ENCODE assay signal across 30 cellular contexts in the genomic region with DNA sequence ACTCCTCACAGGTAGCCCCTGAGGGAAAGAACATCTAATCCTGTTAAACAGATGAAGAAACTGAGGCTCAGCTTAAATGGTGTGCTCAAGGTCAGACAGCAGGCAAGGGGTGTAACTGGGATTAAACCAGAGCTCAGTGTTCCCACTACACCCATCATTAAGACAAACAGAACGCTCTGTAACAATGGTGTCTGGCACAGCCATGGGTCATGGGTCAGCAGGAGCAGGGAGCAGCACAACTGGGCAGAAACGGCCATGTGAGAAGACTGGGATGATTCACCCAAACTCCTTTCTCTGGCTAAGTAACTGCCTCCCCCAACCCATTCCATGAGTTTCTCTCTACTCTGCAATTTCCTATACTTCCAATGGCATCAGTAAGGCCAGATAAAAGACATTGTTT.
DNase-seq lines count a peak whose midpoint lies in the region; ATAC-seq and TF ChIP-seq lines count a peak whose summit lies in the region.
"Had no signal": no experiment of that assay in that cellular context is flagged by ENCODE, and none has a peak within 500 bp of the region (broad histone marks: within the 10 kb centered on the region; RNA-seq: fewer than 3 reads in every experiment).

No MANE protein-coding gene starts in this region.

- H3K18ac ChIP-seq in IMR-90 (ENCODE audit: low read depth, low read length) (no peak overlapping the region), mesenchymal stem cell (ENCODE audit: low read depth in 1 of 2, low read length in 2 of 2) (peak overlapping the region in 1 of 2 experiments; percentile 58)

- peak overlapping the region; percentile 34; the same call in 1 of the 2 replicates for H2BK20ac ChIP-seq in IMR-90 (ENCODE audit: low read depth, low read length)

- no CpG with 5 or more reads among the region's 2 CpGs for WGBS in IMR-90 (ENCODE audit: extremely low coverage in 2 of 2, insufficient read length in 1 of 2), 2 experiments
- 24% methylated on average over 2 of the region's 2 CpGs for WGBS in mesenchymal stem cell

- no peak for TF ChIP-seq POLR2A in IMR-90 (IDR thresholded peaks at IDR 0.05; ENCODE audit: low read depth, low read length)

- peaks cover 3% of the 10 kb centered on the region for H3K4me1 Mint-ChIP-seq in neural progenitor cell
- no peaks in the 10 kb centered on the region for H3K4me1 Mint-ChIP-seq in CD4-positive, alpha-beta memory T cell
- H3K4me1 Mint-ChIP-seq: activated naive CD4-positive, alpha-beta T cell treated with anti-CD3 and anti-CD28 coated beads, Interleukin-2, amount 50 U/mL, for 24 hours; stimulated activated effector memory CD8-positive, alpha-beta T cell treated with anti-CD3 and anti-CD28 coated beads, Interleukin-12 subunit alpha, Interleukin-12 subunit beta, amount 100 ng/mL, for 72 hours had no signal

- H3K4ac ChIP-seq in IMR-90 (ENCODE audit: low read depth, low read length) (peak overlapping the region; percentile 36; the same call in 1 of the 2 replicates), mesenchymal stem cell (ENCODE audit: low read depth in 1 of 2, low read length in 2 of 2) (no peak overlapping the region)

- peaks cover 6% of the 10 kb centered on the region; the same call in 1 of the 2 replicates for H3K9me1 ChIP-seq in IMR-90 (ENCODE audit: insufficient read depth, low read length)

- H2BK5ac ChIP-seq in IMR-90 (ENCODE audit: low read depth, low read length, poor library complexity, severe bottlenecking) (peak overlapping the region; percentile 37), mesenchymal stem cell (ENCODE audit: low read depth, low read length, poor library complexity, severe bottlenecking) (no peak overlapping the region)

- no peak for TF ChIP-seq CTCF in IMR-90 (conservative IDR thresholded peaks at IDR 0.05; ENCODE audit: low read depth, low read length)
- no peak for TF ChIP-seq CTCF in fibroblast of lung (conservative IDR thresholded peaks at IDR 0.05 in 1 of 2, IDR thresholded peaks at IDR 0.05 in 1 of 2; ENCODE audit: low read depth in 1 of 2, low read length in 2 of 2)
- TF ChIP-seq CTCF in neural progenitor cell (IDR thresholded peaks at IDR 0.05) = no peak

- H3K23ac ChIP-seq in IMR-90 (ENCODE audit: low read depth, low read length) (no peak overlapping the region), mesenchymal stem cell (ENCODE audit: low read length in 2 of 2) (no peak overlapping the region)

- in situ Hi-C loops in IMR-90 (cut with MboI; ENCODE audit: low sequenced_read_pairs) = no loop called here

- H3K27ac ChIP-seq in ACC112 (ENCODE audit: low read depth, low read length) (no peak overlapping the region), IMR-90 (ENCODE audit: insufficient read depth, low read length) (no peak overlapping the region), fibroblast of lung (ENCODE audit: insufficient read depth, low read length) (no peak overlapping the region), mesenchymal stem cell (ENCODE audit: low read length, poor library complexity, severe bottlenecking) (no peak overlapping the region), neural progenitor cell (no peak overlapping the region)
- no peak overlapping the region for H3K27ac ChIP-seq in CD4-positive, alpha-beta memory T cell (ENCODE audit: low read depth, low read length)
- H3K27ac ChIP-seq: BLaER1, hepatocyte, left lung, prostate gland, upper lobe of right lung had no signal

- H3K9ac ChIP-seq in IMR-90 (ENCODE audit: low read depth, low read length) (no peak overlapping the region), fibroblast of lung (ENCODE audit: insufficient read depth, low read length) (no peak overlapping the region), mesenchymal stem cell (ENCODE audit: low read length) (no peak overlapping the region), neural progenitor cell (no peak overlapping the region)
- H3K9ac ChIP-seq: BLaER1 had no signal

- H3K4me3 ChIP-seq in ACC112 (ENCODE audit: low read depth, low read length) (no peak overlapping the region), IMR-90 (ENCODE audit: insufficient read depth, low read depth, low read length) (no peak overlapping the region), fibroblast of lung (replicated peaks in 1 of 4; ENCODE audit: control extremely low read depth in 1 of 4, insufficient read depth in 1 of 4, low read depth in 3 of 4, low read length in 4 of 4) (no peak overlapping the region), mesenchymal stem cell (ENCODE audit: insufficient read depth in 1 of 2, low read depth in 1 of 2, low read length in 2 of 2) (no peak overlapping the region), neural progenitor cell (no peak overlapping the region)
- no peak overlapping the region for H3K4me3 ChIP-seq in CD4-positive, alpha-beta memory T cell (ENCODE audit: low read length in 2 of 2)
- H3K4me3 ChIP-seq: BLaER1, hepatocyte, left lung, prostate gland, smooth muscle cell, upper lobe of right lung had no signal

- no peaks in the 10 kb centered on the region for H3K79me1 ChIP-seq in IMR-90 (ENCODE audit: low read depth in 1 of 2, low read length in 2 of 2)
- H3K79me1 ChIP-seq in mesenchymal stem cell (replicated peaks; ENCODE audit: low read length, poor library complexity, severe bottlenecking) = no peaks in the 10 kb centered on the region

- peaks cover 3% of the 10 kb centered on the region for H3K9me3 Mint-ChIP-seq in neural progenitor cell
- peaks cover 0 to 8% (median 2%) of the 10 kb centered on the region in 8 donors for H3K9me3 Mint-ChIP-seq in CD4-positive, alpha-beta memory T cell
- H3K9me3 Mint-ChIP-seq: activated naive CD4-positive, alpha-beta T cell treated with anti-CD3 and anti-CD28 coated beads, Interleukin-2, amount 50 U/mL, for 24 hours; activated T-helper 1 cell treated with anti-CD3 and anti-CD28 coated beads, Interleukin-12 subunit alpha, Interleukin-12 subunit beta, Interleukin-2, Interleukin-4 antibody, amounts not matched to agents 30 ng/mL and 10 ng/mL and 1 ng/mL, durations not matched to agents 14 hours and 24 hours and 36 hours; stimulated activated effector memory CD8-positive, alpha-beta T cell treated with anti-CD3 and anti-CD28 coated beads, Interleukin-12 subunit alpha, Interleukin-12 subunit beta, amount 100 ng/mL, for 72 hours had no signal

- H3K79me2 ChIP-seq in ACC112 (ENCODE audit: control insufficient read depth, insufficient read depth, low read length, unreplicated experiment) = no peaks in the 10 kb centered on the region
- H3K79me2 ChIP-seq in fibroblast of lung (ENCODE audit: control insufficient read depth, insufficient read depth, low read length) = no peaks in the 10 kb centered on the region
- H3K79me2 ChIP-seq in neural progenitor cell (ENCODE audit: low read depth) = no peaks in the 10 kb centered on the region
- H3K79me2 ChIP-seq: hepatocyte had no signal

- H3K36me3 Mint-ChIP-seq in neural progenitor cell = no peaks in the 10 kb centered on the region
- no peaks in the 10 kb centered on the region for H3K36me3 Mint-ChIP-seq in CD4-positive, alpha-beta memory T cell
- H3K36me3 Mint-ChIP-seq: activated naive CD4-positive, alpha-beta T cell treated with anti-CD3 and anti-CD28 coated beads, Interleukin-2, amount 50 U/mL, for 24 hours; stimulated activated effector memory CD8-positive, alpha-beta T cell treated with anti-CD3 and anti-CD28 coated beads, Interleukin-12 subunit alpha, Interleukin-12 subunit beta, amount 100 ng/mL, for 72 hours had no signal

- H2BK120ac ChIP-seq in IMR-90 (ENCODE audit: low read depth, low read length) (peak overlapping the region; percentile 45), mesenchymal stem cell (ENCODE audit: low read depth, low read length) (no peak overlapping the region)

- H3K9me3 ChIP-seq in IMR-90 (ENCODE audit: control insufficient read depth, insufficient read depth, low read length) = no peaks in the 10 kb centered on the region
- no peaks in the 10 kb centered on the region for H3K9me3 ChIP-seq in fibroblast of lung (ENCODE audit: control insufficient read depth, insufficient read depth, low read depth, low read length)
- H3K9me3 ChIP-seq in mesenchymal stem cell (ENCODE audit: control insufficient read depth, low read length) = no peaks in the 10 kb centered on the region
- no peaks in the 10 kb centered on the region for H3K9me3 ChIP-seq in neural progenitor cell (ENCODE audit: low read depth)
- no peaks in the 10 kb centered on the region for H3K9me3 ChIP-seq in CD4-positive, alpha-beta memory T cell (ENCODE audit: control insufficient read depth in 1 of 2, low read length in 2 of 2)
- H3K9me3 ChIP-seq: BLaER1, left lung, prostate gland, upper lobe of right lung had no signal

- no peak overlapping the region for H2AK9ac ChIP-seq in IMR-90 (replicated peaks; ENCODE audit: low read depth, low read length, poor library complexity)

- H3K27me3 Mint-ChIP-seq in neural progenitor cell (ENCODE audit: insufficient read depth, low read depth) = no peaks in the 10 kb centered on the region
- H3K27me3 Mint-ChIP-seq in CD4-positive, alpha-beta memory T cell = no peaks in the 10 kb centered on the region
- H3K27me3 Mint-ChIP-seq: activated naive CD4-positive, alpha-beta T cell treated with anti-CD3 and anti-CD28 coated beads, Interleukin-2, amount 50 U/mL, for 24 hours had no signal

- H3K56ac ChIP-seq in IMR-90 (ENCODE audit: extremely low read depth, insufficient read depth, low read length) = no peak overlapping the region

- DNase-seq in IMR-90 (peak; percentile 28), fibroblast of lung (ENCODE audit: low read depth in 2 of 2) (peak; percentile 25 to 48), mesenchymal stem cell (peak; percentile 28), neural progenitor cell (ENCODE audit: low spot score) (no peak)
- no peak for DNase-seq in CD4-positive, alpha-beta memory T cell
- DNase-seq: ACHN; aorta; central memory CD4-positive, alpha-beta T cell; COR-L47; DMS79; foreskin melanocyte; Karpas-422; left lung; NCI-H1048; NCI-H1930; NCI-H69; stimulated activated CD4-positive, alpha-beta T cell treated with anti-CD3 and anti-CD28 coated beads, Interleukin-2, amount 100 ng/mL, for 48 hours; T-helper 9 cell; upper lobe of right lung had no signal

- no peak overlapping the region for H3K4me2 ChIP-seq in IMR-90 (ENCODE audit: low read depth, low read length)
- H3K4me2 ChIP-seq in fibroblast of lung (ENCODE audit: extremely low read depth, insufficient read depth, low read length) = no peak overlapping the region
- H3K4me2 ChIP-seq in mesenchymal stem cell (ENCODE audit: low read length, poor library complexity, severe bottlenecking) = no peak overlapping the region
- H3K4me2 ChIP-seq in neural progenitor cell = no peak overlapping the region
- H3K4me2 ChIP-seq: BLaER1, hepatocyte, smooth muscle cell had no signal

- H3K14ac ChIP-seq in IMR-90 (replicated peaks; ENCODE audit: low read depth, low read length) (0 out of 2 replicates have a peak overlapping the region, but pooled peaks have one; percentile 62), mesenchymal stem cell (ENCODE audit: low read length in 2 of 2) (peak overlapping the region in 1 of 2 experiments; percentile 4)

- H3K27ac Mint-ChIP-seq in neural progenitor cell = no peak overlapping the region
- H3K27ac Mint-ChIP-seq in CD4-positive, alpha-beta memory T cell = no peak overlapping the region
- H3K27ac Mint-ChIP-seq: activated naive CD4-positive, alpha-beta T cell treated with anti-CD3 and anti-CD28 coated beads, Interleukin-2, amount 50 U/mL, for 24 hours; activated T-helper 1 cell treated with anti-CD3 and anti-CD28 coated beads, Interleukin-12 subunit alpha, Interleukin-12 subunit beta, Interleukin-2, Interleukin-4 antibody, amounts not matched to agents 30 ng/mL and 10 ng/mL and 1 ng/mL, durations not matched to agents 14 hours and 24 hours and 36 hours; stimulated activated effector memory CD8-positive, alpha-beta T cell treated with anti-CD3 and anti-CD28 coated beads, Interleukin-12 subunit alpha, Interleukin-12 subunit beta, amount 100 ng/mL, for 72 hours; WTC11 had no signal

- H3K27me3 ChIP-seq in ACC112 (ENCODE audit: insufficient read depth, low read length) = no peaks in the 10 kb centered on the region
- no peaks in the 10 kb centered on the region for H3K27me3 ChIP-seq in IMR-90 (ENCODE audit: control insufficient read depth, insufficient read depth, low read length)
- no peaks in the 10 kb centered on the region for H3K27me3 ChIP-seq in fibroblast of lung (ENCODE audit: control insufficient read depth, insufficient read depth, low read length)
- no peaks in the 10 kb centered on the region for H3K27me3 ChIP-seq in mesenchymal stem cell (ENCODE audit: control insufficient read depth in 1 of 2, insufficient read depth in 1 of 2, low read length in 2 of 2)
- no peaks in the 10 kb centered on the region for H3K27me3 ChIP-seq in neural progenitor cell
- no peaks in the 10 kb centered on the region for H3K27me3 ChIP-seq in CD4-positive, alpha-beta memory T cell (ENCODE audit: insufficient read depth, low read length)
- H3K27me3 ChIP-seq: BLaER1, hepatocyte, left lung, upper lobe of right lung had no signal

- H4K20me1 ChIP-seq in IMR-90 (ENCODE audit: insufficient read depth, low read length) (no peaks in the 10 kb centered on the region), fibroblast of lung (ENCODE audit: control insufficient read depth, extremely low read depth, insufficient read depth, low read length) (no peaks in the 10 kb centered on the region), neural progenitor cell (ENCODE audit: low read depth) (no peaks in the 10 kb centered on the region)
- H4K20me1 ChIP-seq: BLaER1 had no signal

- TF ChIP-seq RAD21 in IMR-90 (IDR thresholded peaks at IDR 0.05; ENCODE audit: low read length) = no peak

- H3K36me3 ChIP-seq in ACC112 (ENCODE audit: insufficient read depth, low read length) (no peaks in the 10 kb centered on the region), IMR-90 (ENCODE audit: control insufficient read depth, insufficient read depth, low read length) (no peaks in the 10 kb centered on the region), fibroblast of lung (ENCODE audit: control insufficient read depth, insufficient read depth, low read length) (no peaks in the 10 kb centered on the region), mesenchymal stem cell (ENCODE audit: control insufficient read depth in 1 of 2, insufficient read depth in 2 of 2, low read depth in 1 of 2, low read length in 2 of 2) (no peaks in the 10 kb centered on the region), neural progenitor cell (no peaks in the 10 kb centered on the region)
- no peaks in the 10 kb centered on the region for H3K36me3 ChIP-seq in CD4-positive, alpha-beta memory T cell (ENCODE audit: insufficient read depth, low read length)
- H3K36me3 ChIP-seq: BLaER1, left lung, prostate gland, upper lobe of right lung had no signal

- POLR2A ChIA-PET in IMR-90 (lab: Charles Lee; ENCODE audit: unreplicated experiment) = no interaction called here
- POLR2A ChIA-PET in CD4-positive, alpha-beta memory T cell (lab: Charles Lee; ENCODE audit: partially characterized antibody) = no interaction called here

- H3K4me1 ChIP-seq in ACC112 (ENCODE audit: control insufficient read depth, insufficient read depth, low read length, unreplicated experiment) (peaks cover 14% of the 10 kb centered on the region), IMR-90 (ENCODE audit: control insufficient read depth, insufficient read depth, low read length) (peaks cover 2% of the 10 kb centered on the region; the same call in 1 of the 2 replicates), fibroblast of lung (ENCODE audit: control insufficient read depth, extremely low read depth, insufficient read depth, low read length) (no peaks in the 10 kb centered on the region), mesenchymal stem cell (ENCODE audit: control insufficient read depth, insufficient read depth, low read depth, low read length) (peaks cover 5% of the 10 kb centered on the region), neural progenitor cell (no peaks in the 10 kb centered on the region)
- H3K4me1 ChIP-seq in CD4-positive, alpha-beta memory T cell (ENCODE audit: insufficient read depth, low read length) = no peaks in the 10 kb centered on the region
- H3K4me1 ChIP-seq: BLaER1, left lung, prostate gland, upper lobe of right lung had no signal

- H4K5ac ChIP-seq in IMR-90 (ENCODE audit: low read depth, low read length) = peak overlapping the region; percentile 27; the same call in 1 of the 2 replicates

- H3F3A ChIP-seq in neural progenitor cell (ENCODE audit: low read depth) = no peaks in the 10 kb centered on the region

- intact Hi-C loops in IMR-90 (cut with micrococcal nuclease) = no loop called here
- intact Hi-C loops in CD4-positive, alpha-beta memory T cell (cut with micrococcal nuclease) = no loop called here

- H2AK5ac ChIP-seq in IMR-90 (ENCODE audit: low read depth, low read length) (peak overlapping the region; percentile 72; the same call in 1 of the 2 replicates), mesenchymal stem cell (ENCODE audit: low read length, severe bottlenecking) (no peak overlapping the region)

- peak overlapping the region; percentile 49 for H4K91ac ChIP-seq in IMR-90 (ENCODE audit: insufficient read depth, low read depth, low read length)
- H4K91ac ChIP-seq in mesenchymal stem cell (ENCODE audit: low read length) = no peak overlapping the region

- H2BK15ac ChIP-seq in IMR-90 (ENCODE audit: low read depth, low read length) (peak overlapping the region; percentile 52; the same call in 2 of the 3 replicates), mesenchymal stem cell (ENCODE audit: low read depth, poor library complexity, severe bottlenecking) (no peak overlapping the region)

- CTCF ChIA-PET in IMR-90 (lab: Yijun Ruan, JAX) = no interaction called here
- CTCF ChIA-PET in CD4-positive, alpha-beta memory T cell (lab: Charles Lee; ENCODE audit: partially characterized antibody) = no interaction called here

- H2BK12ac ChIP-seq in mesenchymal stem cell (ENCODE audit: low read length in 2 of 2) = peak overlapping the region in 1 of 2 experiments; percentile 57

- H2AFZ ChIP-seq in ACC112 (ENCODE audit: low read length, unreplicated experiment) (peak overlapping the region; percentile 23), IMR-90 (replicated peaks; ENCODE audit: low read length, poor library complexity) (no peak overlapping the region), fibroblast of lung (ENCODE audit: low read length) (no peak overlapping the region), mesenchymal stem cell (ENCODE audit: low read depth, low read length) (no peak overlapping the region), neural progenitor cell (replicated peaks) (no peak overlapping the region)
- H2AFZ ChIP-seq: hepatocyte had no signal

- ATAC-seq in IMR-90 (ENCODE audit: low read depth) = 0 out of 2 replicates have a peak, but pooled peaks have one; percentile 24
- ATAC-seq in GM19452 (IDR thresholded peaks at IDR 0.05; ENCODE audit: unreplicated experiment) = no peak
- no peak for ATAC-seq in HG03520 (IDR thresholded peaks at IDR 0.05; ENCODE audit: unreplicated experiment)
- ATAC-seq: left lung; stimulated activated effector memory CD8-positive, alpha-beta T cell treated with anti-CD3 and anti-CD28 coated beads, Interleukin-12 subunit alpha, Interleukin-12 subunit beta, amount 100 ng/mL, for 72 hours; WTC11 had no signal

- H3K4me3 Mint-ChIP-seq in neural progenitor cell = no peak overlapping the region
- no peak overlapping the region for H3K4me3 Mint-ChIP-seq in CD4-positive, alpha-beta memory T cell
- H3K4me3 Mint-ChIP-seq: activated naive CD4-positive, alpha-beta T cell treated with anti-CD3 and anti-CD28 coated beads, Interleukin-2, amount 50 U/mL, for 24 hours; activated T-helper 1 cell treated with anti-CD3 and anti-CD28 coated beads, Interleukin-12 subunit alpha, Interleukin-12 subunit beta, Interleukin-2, Interleukin-4 antibody, amounts not matched to agents 30 ng/mL and 10 ng/mL and 1 ng/mL, durations not matched to agents 14 hours and 24 hours and 36 hours; stimulated activated effector memory CD8-positive, alpha-beta T cell treated with anti-CD3 and anti-CD28 coated beads, Interleukin-12 subunit alpha, Interleukin-12 subunit beta, amount 100 ng/mL, for 72 hours; WTC11 had no signal

- no TSS peak for BruUV-seq in IMR-90 (replicated peaks; lab: Mats Ljungman, UMichigan)

- dilution Hi-C loops in IMR-90 (cut with HindIII; ENCODE audit: low sequenced_read_pairs, unreplicated experiment) = no loop called here

- H4K8ac ChIP-seq in IMR-90 (ENCODE audit: low read depth in 2 of 2, low read length in 2 of 2) (no peak overlapping the region; a peak in 1 of 4 replicates), mesenchymal stem cell (ENCODE audit: low read length) (no peak overlapping the region)

Comparison
In these comparisons a context has a peak if more than half of its experiments do, and no peak if none do; other contexts are left out.
1. DNase-seq: peak in IMR-90 (single experiment), fibroblast of lung (2 of 2) and mesenchymal stem cell (single experiment); none in neural progenitor cell (single experiment) and CD4-positive, alpha-beta memory T cell (0 of 5).